8 cellular contexts compared by ENCODE assay signal in genomic region chr14:23969433-23970282, GRCh38. TPM values are rescaled to one million over a fixed set of nuclear protein-coding genes. Genes with fewer than 3 reads are reported as not detected.
DNase-seq lines count a peak whose midpoint lies in the region; ATAC-seq and TF ChIP-seq lines count a peak whose summit lies in the region.
"Not testable (repeated sequence)": the region's sequence is repeated elsewhere in the genome, so short reads cannot be mapped to it uniquely, and the experiment has no call there.

No MANE protein-coding gene starts in this region.

- ATAC-seq in GM18909 (IDR thresholded peaks at IDR 0.05; ENCODE audit: poor library complexity, unreplicated experiment) (peak; percentile 80), HG03103 (IDR thresholded peaks at IDR 0.05; ENCODE audit: low read depth, unreplicated experiment) (peak; percentile 75), left lung (peak; percentile 93), upper lobe of left lung (ENCODE audit: low FRiP score in 2 of 2) (peak; percentile 86 to 93)

- not testable (repeated sequence) for H2AFZ ChIP-seq in OCI-LY1 (ENCODE audit: low read length)

- H3K27me3 ChIP-seq in OCI-LY1 (ENCODE audit: insufficient read depth, low read length); left lung; skeletal muscle tissue (ENCODE audit: control insufficient read depth in 3 of 3, insufficient read depth in 3 of 3, low read length in 3 of 3); upper lobe of left lung: not testable (repeated sequence)

- H3K4me3 ChIP-seq in OCI-LY1 (ENCODE audit: low read depth, low read length, poor library complexity, severe bottlenecking) (peak overlapping the region; percentile 68), left lung (peak overlapping the region; percentile 43), skeletal muscle tissue (ENCODE audit: low read length in 3 of 3) (peak overlapping the region; percentile 30 to 73 (median 43)), upper lobe of left lung (peak overlapping the region; percentile 21 to 55 (median 46))

- WGBS in upper lobe of left lung, 2 donors = 0% methylated on average over 5 of the region's 65 CpGs; no CpG with 5 or more reads in 1 of the 2 donors

- not testable (repeated sequence) for H3K79me2 ChIP-seq in OCI-LY1 (ENCODE audit: insufficient read depth, low read length)

- H3K4me1 ChIP-seq in OCI-LY1 (ENCODE audit: insufficient read depth, low read length, severe bottlenecking); left lung; skeletal muscle tissue (ENCODE audit: control insufficient read depth in 3 of 3, insufficient read depth in 3 of 3, low read length in 3 of 3); upper lobe of left lung: not testable (repeated sequence)

- peak overlapping the region; percentile 86 for H3K4me2 ChIP-seq in OCI-LY1 (ENCODE audit: low read length)

- H3K9ac ChIP-seq in OCI-LY1 (ENCODE audit: low read length) (peak overlapping the region; percentile 80), skeletal muscle tissue (ENCODE audit: low read depth in 1 of 3, low read length in 3 of 3) (peak overlapping the region in 1 of 3 donors; percentile 71)

- H3K27ac ChIP-seq in OCI-LY1 (ENCODE audit: low read depth, low read length, poor library complexity, severe bottlenecking); left lung; skeletal muscle tissue (ENCODE audit: low read depth, low read length): not testable (repeated sequence)
- peak overlapping the region in 2 of 4 donors; percentile 30 to 57 for H3K27ac ChIP-seq in upper lobe of left lung

- TF ChIP-seq POLR2A in upper lobe of left lung (IDR thresholded peaks at IDR 0.05) = not testable (repeated sequence)

- intact Hi-C loops in left lung (cut with DNase I) = loop anchor here in 1 of 2 donors (5.0 kb wide), 1 partner anchor 48 kb away; no protein-coding TSS in a partner anchor

- not testable (repeated sequence) for H3K9me2 ChIP-seq in OCI-LY1 (ENCODE audit: low read depth, low read length)

- DNase-seq in activated T-cell treated with anti-CD3 and anti-CD28 coated beads for 4 hours (peak; percentile 34), dermis blood vessel endothelial cell (peak; percentile 9), left lung (peak in 1 of 2 donors; percentile 84), upper lobe of left lung (peak; percentile 35 to 90)

- TF ChIP-seq EP300 in upper lobe of left lung (IDR thresholded peaks at IDR 0.05) = not testable (repeated sequence)

- H3K9me3 ChIP-seq in OCI-LY1 (ENCODE audit: low read length); left lung; skeletal muscle tissue (ENCODE audit: control insufficient read depth in 3 of 3, low read length in 3 of 3); upper lobe of left lung: not testable (repeated sequence)

- H3K36me3 ChIP-seq in OCI-LY1 (ENCODE audit: insufficient read depth, low read length); left lung; skeletal muscle tissue (ENCODE audit: control insufficient read depth in 3 of 3, insufficient read depth in 3 of 3, low read length in 3 of 3); upper lobe of left lung: not testable (repeated sequence)

- not testable (repeated sequence) for H4K20me1 ChIP-seq in OCI-LY1 (ENCODE audit: insufficient read depth, low read length)

- not testable (repeated sequence) for TF ChIP-seq CTCF in OCI-LY1 (IDR thresholded peaks at IDR 0.05; ENCODE audit: low read length); left lung (IDR thresholded peaks at IDR 0.05); upper lobe of left lung (IDR thresholded peaks at IDR 0.05)

- H3F3A ChIP-seq in OCI-LY1 (ENCODE audit: insufficient read depth, low read length) = not testable (repeated sequence)

RNA-seq across cellular contexts. Expression of gene DHRS4, which starts 16.1 kb away (rescaled TPM):
- 36.4 and 42.9 TPM in 2 replicates for total RNA-seq in dermis blood vessel endothelial cell
- total RNA-seq in left lung = 10 to 100 TPM; 28.1 to 36.5 TPM
- 21.4 TPM for total RNA-seq in skeletal muscle tissue
- total RNA-seq in upper lobe of left lung = 10 to 100 TPM; 30.3 to 57.9 (median 33.8) TPM

RNA-seq across cellular contexts. Expression of gene DHRS4L2, which starts 19.1 kb away (rescaled TPM):
- total RNA-seq in dermis blood vessel endothelial cell (11.6 and 12.6 TPM in 2 replicates), left lung (10 to 100 TPM; 13.8 to 24.9 TPM), skeletal muscle tissue (8.9 TPM), upper lobe of left lung (10 to 100 TPM; 13.2 to 27.4 (median 18.2) TPM)
